In the genomic region with DNA sequence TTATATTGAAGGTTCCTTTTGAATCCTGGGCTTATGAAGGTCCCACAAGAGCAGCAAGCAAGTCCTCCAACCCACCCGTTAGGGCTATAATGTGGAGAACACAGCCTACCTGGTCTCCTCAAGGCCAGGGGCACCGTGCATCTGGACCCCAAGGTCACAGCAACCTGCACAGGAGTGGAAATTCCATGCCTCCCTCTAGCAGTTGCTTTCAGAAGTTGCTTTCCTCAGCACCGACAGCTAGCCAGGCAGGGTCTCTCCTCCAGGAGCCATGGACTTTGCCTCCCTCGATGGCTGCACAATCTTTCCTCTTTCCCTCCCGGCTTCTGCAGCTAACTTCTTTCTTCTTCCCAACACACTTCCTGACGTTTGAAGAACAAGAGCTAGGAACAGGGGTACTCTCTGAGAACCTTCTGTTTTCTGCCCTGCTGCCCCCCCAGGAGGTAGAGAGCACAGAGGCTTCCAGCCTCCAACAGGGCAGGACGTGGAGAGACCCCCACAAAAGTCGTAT, we compare ENCODE assay signal across 30 cellular contexts.
"Had no signal": no experiment of that assay in that cellular context is flagged by ENCODE, and none has a peak within 500 bp of the region (broad histone marks: within the 10 kb centered on the region; RNA-seq: fewer than 3 reads in every experiment).

No MANE protein-coding gene starts in this region.

- H3K27ac Mint-ChIP-seq: activated B cell treated with CpG ODN at 0.5 μM for 24 hours; activated CD4-positive, alpha-beta memory T cell treated with anti-CD3 and anti-CD28 coated beads, Interleukin-2, amount 10 ng/mL, durations not matched to agents 7 days and 5 days; activated naive CD8-positive, alpha-beta T cell; activated T-cell treated with anti-CD3 and anti-CD28 coated beads, Interleukin-2, amount 50 U/mL, for 72 hours; dendritic cell treated with granulocyte-macrophage colony-stimulating factor and Interleukin-4, amounts not matched to agents 40 ng/mL and 50 ng/mL, for 4 days; T-helper 17 cell; T-helper 2 cell treated with Interferon-gamma antibody and Interleukin-4, amounts not matched to agents 5 μg/mL and 100 μg/mL, for 36 hours had no signal

- H3K27me3 Mint-ChIP-seq: activated B cell treated with CpG ODN at 0.5 μM for 24 hours; activated naive CD8-positive, alpha-beta T cell had no signal

- H3K9me3 Mint-ChIP-seq: activated B cell treated with CpG ODN at 0.5 μM for 24 hours; activated CD4-positive, alpha-beta memory T cell treated with anti-CD3 and anti-CD28 coated beads, Interleukin-2, amount 10 ng/mL, durations not matched to agents 7 days and 5 days; activated T-cell treated with anti-CD3 and anti-CD28 coated beads, Interleukin-2, amount 50 U/mL, for 72 hours; central memory CD8-positive, alpha-beta T cell; dendritic cell treated with granulocyte-macrophage colony-stimulating factor and Interleukin-4, amounts not matched to agents 40 ng/mL and 50 ng/mL, for 4 days; T-helper 2 cell treated with Interferon-gamma antibody and Interleukin-4, amounts not matched to agents 5 μg/mL and 100 μg/mL, for 36 hours had no signal

- H3K27ac ChIP-seq: brain microvascular endothelial cell, coronary artery, dorsolateral prefrontal cortex, esophagus muscularis mucosa, foreskin keratinocyte, WERI-Rb-1 had no signal

- DNase-seq: activated B cell treated with CpG ODN at 0.5 μM for 24 hours; activated CD4-positive, alpha-beta memory T cell treated with anti-CD3 and anti-CD28 coated beads, Interleukin-2, amount 10 ng/mL, durations not matched to agents 7 days and 5 days; activated CD4-positive, alpha-beta T cell treated with anti-CD3 and anti-CD28 coated beads for 48 hours; activated CD4-positive, alpha-beta T cell treated with anti-CD3 and anti-CD28 coated beads, Interleukin-2, amount 50 U/mL, for 1 hour; activated CD8-positive, alpha-beta memory T cell treated with anti-CD3 and anti-CD28 coated beads, Interleukin-2, amount 50 U/mL, for 4 hours; activated gamma-delta T cell; activated naive CD4-positive, alpha-beta T cell; activated naive CD4-positive, alpha-beta T cell treated with anti-CD3 and anti-CD28 coated beads, Interleukin-2, amount 50 U/mL, for 16 hours; activated T-cell treated with anti-CD3 and anti-CD28 coated beads, Interleukin-2, amount 50 U/mL, for 1 hour; activated T-cell treated with anti-CD3 and anti-CD28 coated beads, Interleukin-2, amount 50 U/mL, for 72 hours; amniotic stem cell; anterior cingulate cortex; brain microvascular endothelial cell; dorsolateral prefrontal cortex; effector memory CD4-positive, alpha-beta T cell; erythroblast; foreskin keratinocyte; gastrocnemius medialis; glutamatergic neuron; T-helper 1 cell; T-helper 17 cell; T1000; WERI-Rb-1 had no signal

- H3K27me3 ChIP-seq: brain microvascular endothelial cell, gastrocnemius medialis had no signal

- H3K4me1 ChIP-seq: foreskin keratinocyte had no signal

- H3K9me3 ChIP-seq: esophagus muscularis mucosa, gastrocnemius medialis had no signal

- H3K4me3 ChIP-seq: coronary artery, dorsolateral prefrontal cortex, esophagus muscularis mucosa, gastrocnemius medialis had no signal

- H3K4me1 Mint-ChIP-seq: activated B cell treated with CpG ODN at 0.5 μM for 24 hours; activated CD4-positive, alpha-beta memory T cell treated with anti-CD3 and anti-CD28 coated beads, Interleukin-2, amount 10 ng/mL, durations not matched to agents 7 days and 5 days; central memory CD8-positive, alpha-beta T cell had no signal

- H3K4me3 Mint-ChIP-seq: activated B cell treated with CpG ODN at 0.5 μM for 24 hours; activated CD4-positive, alpha-beta memory T cell treated with anti-CD3 and anti-CD28 coated beads, Interleukin-2, amount 10 ng/mL, durations not matched to agents 7 days and 5 days; activated naive CD8-positive, alpha-beta T cell; activated T-cell treated with anti-CD3 and anti-CD28 coated beads, Interleukin-2, amount 50 U/mL, for 72 hours; central memory CD8-positive, alpha-beta T cell; dendritic cell treated with granulocyte-macrophage colony-stimulating factor and Interleukin-4, amounts not matched to agents 40 ng/mL and 50 ng/mL, for 4 days; T-helper 17 cell; T-helper 2 cell treated with Interferon-gamma antibody and Interleukin-4, amounts not matched to agents 5 μg/mL and 100 μg/mL, for 36 hours had no signal

- ATAC-seq: activated CD4-positive, CD25-positive, alpha-beta regulatory T cell treated with anti-CD3 and anti-CD28 coated beads, Interleukin-2, amount 50 U/mL, for 24 hours; activated T-cell treated with anti-CD3 and anti-CD28 coated beads, Interleukin-2, amount 50 U/mL, for 72 hours; foreskin keratinocyte; gastrocnemius medialis; T-helper 17 cell had no signal

- H3K36me3 Mint-ChIP-seq: activated naive CD8-positive, alpha-beta T cell had no signal

- H3K36me3 ChIP-seq: brain microvascular endothelial cell, esophagus muscularis mucosa, gastrocnemius medialis, WERI-Rb-1 had no signal
